In the genomic region with DNA sequence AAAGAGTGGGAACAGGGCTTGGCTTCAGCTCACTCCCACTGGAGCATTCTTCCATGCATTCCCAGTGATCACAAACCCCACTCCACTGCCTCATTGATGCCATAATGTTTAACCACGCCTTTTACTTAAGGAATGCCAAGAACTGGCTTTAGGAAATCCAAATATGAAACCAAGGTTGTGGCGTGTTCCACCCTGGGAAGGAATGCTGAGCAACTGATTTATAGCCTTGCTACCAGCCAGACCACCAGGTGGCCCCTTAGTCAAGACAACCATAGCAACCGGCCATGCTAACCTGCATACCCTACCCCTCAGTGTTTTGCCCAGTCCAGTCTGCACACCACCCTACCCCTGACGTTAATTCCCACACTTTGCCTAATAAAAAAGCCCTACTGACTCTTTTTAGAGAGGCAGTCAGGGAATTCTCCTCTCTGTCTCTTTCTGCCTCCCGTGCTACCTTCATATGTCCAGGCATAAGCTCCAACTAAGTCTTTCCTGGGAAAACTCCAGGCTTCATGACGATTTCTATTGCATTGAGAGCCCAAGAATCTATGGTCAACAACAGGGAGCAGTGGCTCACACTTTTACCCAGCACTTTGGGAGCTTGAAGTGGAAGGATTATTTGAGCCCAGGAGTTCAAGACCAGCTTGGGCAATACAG, we compare ENCODE assay signal across 8 cellular contexts. TPM values are rescaled to one million over a fixed set of nuclear protein-coding genes. Genes with fewer than 3 reads are reported as not detected.
DNase-seq lines count a peak whose midpoint lies in the region; ATAC-seq and TF ChIP-seq lines count a peak whose summit lies in the region.

No MANE protein-coding gene starts in this region.

- WGBS in body of pancreas, 2 donors: 22 to 32% methylated on average over 6 of the region's 6 CpGs

- TF ChIP-seq CTCF in AG04449 (IDR thresholded peaks at IDR 0.05; ENCODE audit: insufficient read depth, low read length, missing control alignments) (peak; percentile 23), body of pancreas (IDR thresholded peaks at IDR 0.05) (peak in 5 of 7 experiments; percentile 16 to 67 (median 50))

- H3K4me1 ChIP-seq in body of pancreas: peaks cover 7% of the 10 kb centered on the region

- DNase-seq in AG04449 (ENCODE audit: low read depth, low spot score) (peak; percentile 19), HS-5 (ENCODE audit: low read depth) (peak; percentile 31), body of pancreas (peak; percentile 46 to 72 (median 54)), left kidney (ENCODE audit: low read depth, low spot score) (peak; percentile 87), KG1 (lab: John Stamatoyannopoulos, UW) (no peak)

- H3K9me3 ChIP-seq in body of pancreas: no peaks in the 10 kb centered on the region

- ATAC-seq in body of pancreas (peak; percentile 78), HG03039 (IDR thresholded peaks at IDR 0.05; ENCODE audit: unreplicated experiment) (no peak), GM18861 (IDR thresholded peaks at IDR 0.05; ENCODE audit: unreplicated experiment) (no peak), HG03196 (IDR thresholded peaks at IDR 0.05; ENCODE audit: unreplicated experiment) (no peak)

- CTCF ChIA-PET in AG04449 (lab: Yijun Ruan, JAX): interaction anchor here (0.6 to 3.4 kb wide), 9 partner anchors 8 to 189 kb away, joined by 3 to 16 read pairs (median 3); no protein-coding TSS in a partner anchor

- no peak for TF ChIP-seq POLR2A in body of pancreas (IDR thresholded peaks at IDR 0.05)

- POLR2A ChIA-PET in AG04449 (lab: Yijun Ruan, JAX): no interaction called here

- H3K27me3 ChIP-seq in body of pancreas: no peaks in the 10 kb centered on the region

- H3K4me3 ChIP-seq in AG04449 (ENCODE audit: low read depth, low read length) (no peak overlapping the region), body of pancreas (no peak overlapping the region)

- no peaks in the 10 kb centered on the region for H3K36me3 ChIP-seq in body of pancreas (replicated peaks in 1 of 2; ENCODE audit: insufficient read depth in 1 of 2, low read depth in 2 of 2)

- intact Hi-C loops in body of pancreas (cut with DNase I): no loop called here

- peak overlapping the region in 2 of 4 donors; percentile 33 to 39 for H3K27ac ChIP-seq in body of pancreas

RNA-seq across cellular contexts. Expression of gene PRRC2B, which starts 27.0 kb away (rescaled TPM):
- total RNA-seq in body of pancreas: 100 to 1,000 TPM in 1 of 2 donors, 10 to 100 TPM in 1; 78.3 to 177 TPM
